In genomic region chr12:113359939-113360748, GRCh38 we compare ENCODE assay signal across 9 cellular contexts. TPM values are rescaled to one million over a fixed set of nuclear protein-coding genes. Genes with fewer than 3 reads are reported as not detected.
DNase-seq lines count a peak whose midpoint lies in the region; ATAC-seq and TF ChIP-seq lines count a peak whose summit lies in the region.
"Had no signal": no experiment of that assay in that cellular context is flagged by ENCODE, and none has a peak within 500 bp of the region (broad histone marks: within the 10 kb centered on the region; RNA-seq: fewer than 3 reads in every experiment).

No MANE protein-coding gene starts in this region.

- peaks cover 9% of the 10 kb centered on the region for H3K4me1 ChIP-seq in prostate gland (replicated peaks)

- WGBS in prostate gland: 71% methylated on average over 9 of the region's 9 CpGs

- H3K36me3 Mint-ChIP-seq in stimulated activated effector memory CD8-positive, alpha-beta T cell treated with anti-CD3 and anti-CD28 coated beads, Interleukin-12 subunit alpha, Interleukin-12 subunit beta, amount 100 ng/mL, for 72 hours: peaks cover 6% of the 10 kb centered on the region

- DNase-seq in GM13976 (ENCODE audit: low spot score) (no peak), fibroblast of gingiva (ENCODE audit: low read depth) (peak; percentile 30), NCI-H526 (lab: John Stamatoyannopoulos, UW) (no peak), prostate gland (ENCODE audit: low spot score) (no peak), NCI-H2107 treated with DMSO at 0.1 percent for 48 hours (lab: John Stamatoyannopoulos, UW; ENCODE audit: unreplicated experiment) (no peak)
- DNase-seq in stimulated activated effector memory CD8-positive, alpha-beta T cell treated with anti-CD3 and anti-CD28 coated beads, Interleukin-12 subunit alpha, Interleukin-12 subunit beta, amount 100 ng/mL, for 72 hours (ENCODE audit: low spot score in 2 of 2): no peak

- no peaks in the 10 kb centered on the region for H3K36me3 ChIP-seq in prostate gland

- ATAC-seq in SK-N-SH treated with all-trans-retinoic acid at 6 μM for 48 hours: peak; percentile 5; the same call in 2 of the 3 replicates
- no peak for ATAC-seq in stimulated activated effector memory CD8-positive, alpha-beta T cell treated with anti-CD3 and anti-CD28 coated beads, Interleukin-12 subunit alpha, Interleukin-12 subunit beta, amount 100 ng/mL, for 72 hours
- no peak for ATAC-seq in GM19463 (IDR thresholded peaks at IDR 0.05; ENCODE audit: unreplicated experiment)

- H3K9me3 Mint-ChIP-seq in stimulated activated effector memory CD8-positive, alpha-beta T cell treated with anti-CD3 and anti-CD28 coated beads, Interleukin-12 subunit alpha, Interleukin-12 subunit beta, amount 100 ng/mL, for 72 hours: no peaks in the 10 kb centered on the region

- H3K27ac Mint-ChIP-seq in stimulated activated effector memory CD8-positive, alpha-beta T cell treated with anti-CD3 and anti-CD28 coated beads, Interleukin-12 subunit alpha, Interleukin-12 subunit beta, amount 100 ng/mL, for 72 hours: peak overlapping the region; percentile 90

- peaks cover 32% of the 10 kb centered on the region for H3K4me1 Mint-ChIP-seq in stimulated activated effector memory CD8-positive, alpha-beta T cell treated with anti-CD3 and anti-CD28 coated beads, Interleukin-12 subunit alpha, Interleukin-12 subunit beta, amount 100 ng/mL, for 72 hours

- in situ Hi-C loops in GM13976 (cut with MboI; ENCODE audit: low sequenced_read_pairs, unreplicated experiment): no loop called here

- H3K4me3 Mint-ChIP-seq in stimulated activated effector memory CD8-positive, alpha-beta T cell treated with anti-CD3 and anti-CD28 coated beads, Interleukin-12 subunit alpha, Interleukin-12 subunit beta, amount 100 ng/mL, for 72 hours: peak overlapping the region; percentile 90

- TF ChIP-seq CTCF in GM13976 (IDR thresholded peaks at IDR 0.05; ENCODE audit: borderline replicate concordance, control extremely low read depth, extremely low read depth, insufficient read depth, missing control alignments) (peak; percentile 4), prostate gland (IDR thresholded peaks at IDR 0.05) (no peak)

- H3K9me3 ChIP-seq in prostate gland: no peaks in the 10 kb centered on the region

- no peak for TF ChIP-seq POLR2A in prostate gland (IDR thresholded peaks at IDR 0.05)

- no peaks in the 10 kb centered on the region for H3K27me3 ChIP-seq in prostate gland (replicated peaks; ENCODE audit: insufficient read depth)

- H3K4me3 ChIP-seq in prostate gland: no peak overlapping the region

- intact Hi-C loops in prostate gland (cut with DNase I): loop anchor here (2.0 kb wide), 1 partner anchor 25 kb away; the partner anchor contains the start of gene SLC8B1

- no peak overlapping the region for H3K27ac ChIP-seq in prostate gland

TF ChIP-seq in SK-N-SH treated with all-trans-retinoic acid at 6 μM for 48 hours, 23 proteins besides CTCF, POLR2A, EP300 and RAD21:
- TF ChIP-seq PATZ1 (CRISPR knock-in tag; IDR thresholded peaks at IDR 0.05; ENCODE audit: borderline replicate concordance): no peak
- no peak for TF ChIP-seq ZNF565 (CRISPR knock-in tag; conservative IDR thresholded peaks at IDR 0.05; ENCODE audit: low read depth)
- TF ChIP-seq POU6F1 (CRISPR knock-in tag; IDR thresholded peaks at IDR 0.05; ENCODE audit: borderline replicate concordance, low read depth): no peak
- no peak for TF ChIP-seq SNAI2 (CRISPR knock-in tag; IDR thresholded peaks at IDR 0.05)
- TF ChIP-seq BACH2 (CRISPR knock-in tag; IDR thresholded peaks at IDR 0.05; ENCODE audit: borderline replicate concordance): no peak
- TF ChIP-seq RARB (CRISPR knock-in tag; IDR thresholded peaks at IDR 0.05): no peak
- TF ChIP-seq GLIS3 (CRISPR knock-in tag; IDR thresholded peaks at IDR 0.05): no peak
- no peak for TF ChIP-seq OSR1 (CRISPR knock-in tag; IDR thresholded peaks at IDR 0.05)
- TF ChIP-seq CREB5 (CRISPR knock-in tag; IDR thresholded peaks at IDR 0.05; ENCODE audit: low read depth): no peak
- no peak for TF ChIP-seq CSDC2 (CRISPR knock-in tag; IDR thresholded peaks at IDR 0.05)
- no peak for TF ChIP-seq ZFP3 (CRISPR knock-in tag; IDR thresholded peaks at IDR 0.05)
- no peak for TF ChIP-seq ARNTL (CRISPR knock-in tag; IDR thresholded peaks at IDR 0.05; ENCODE audit: borderline replicate concordance, low read depth)
- TF ChIP-seq TSHZ2 (CRISPR knock-in tag; IDR thresholded peaks at IDR 0.05): no peak
- TF ChIP-seq ISL1 (CRISPR knock-in tag; IDR thresholded peaks at IDR 0.05): no peak
- no peak for TF ChIP-seq ESRRG (CRISPR knock-in tag; IDR thresholded peaks at IDR 0.05)
- no peak for TF ChIP-seq ZNF8 (CRISPR knock-in tag; IDR thresholded peaks at IDR 0.05)

RNA-seq across cellular contexts. Expression of gene PLBD2, which starts 1.8 kb away (rescaled TPM):
- 100 to 1,000 TPM in 1 of 2 donors, 10 to 100 TPM in 1; 48.2 to 114 TPM for total RNA-seq in prostate gland

RNA-seq across cellular contexts. Expression of gene SLC8B1, which starts 25.2 kb away (rescaled TPM):
- total RNA-seq in prostate gland: 10 to 100 TPM; 23.1 to 94.7 TPM

RNA-seq across cellular contexts. Expression of gene SDS, which starts 43.5 kb away (rescaled TPM):
- under 1 TPM; 0.50 to 0.80 TPM for total RNA-seq in prostate gland
- total RNA-seq: bronchial epithelial cell had no signal
